2 cellular contexts compared by ENCODE assay signal in the genomic region with DNA sequence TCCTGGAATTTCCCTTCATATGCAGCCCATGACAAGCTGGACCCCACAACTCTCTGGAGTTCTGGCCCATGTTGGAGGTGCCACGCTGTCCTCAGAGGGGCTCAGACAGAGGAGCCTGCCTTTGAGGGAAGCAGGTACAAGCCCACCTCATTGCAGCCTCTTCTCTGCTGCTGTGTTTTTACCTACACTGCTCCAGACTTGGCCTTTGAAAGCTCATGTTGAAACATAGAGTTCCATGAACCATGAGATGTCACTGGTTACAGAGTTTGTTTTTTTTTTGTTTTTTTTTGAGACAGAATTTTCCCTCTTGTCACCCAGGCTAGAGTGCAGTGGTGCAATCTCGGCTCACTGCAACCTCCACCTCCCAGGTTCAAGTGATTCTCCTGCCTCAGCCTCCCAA.
TF ChIP-seq lines count a peak whose summit lies in the region.

No MANE protein-coding gene starts in this region.

TF ChIP-seq in GM23338, 12 proteins besides CTCF, POLR2A, EP300 and RAD21:
- TF ChIP-seq, protein P1, sequence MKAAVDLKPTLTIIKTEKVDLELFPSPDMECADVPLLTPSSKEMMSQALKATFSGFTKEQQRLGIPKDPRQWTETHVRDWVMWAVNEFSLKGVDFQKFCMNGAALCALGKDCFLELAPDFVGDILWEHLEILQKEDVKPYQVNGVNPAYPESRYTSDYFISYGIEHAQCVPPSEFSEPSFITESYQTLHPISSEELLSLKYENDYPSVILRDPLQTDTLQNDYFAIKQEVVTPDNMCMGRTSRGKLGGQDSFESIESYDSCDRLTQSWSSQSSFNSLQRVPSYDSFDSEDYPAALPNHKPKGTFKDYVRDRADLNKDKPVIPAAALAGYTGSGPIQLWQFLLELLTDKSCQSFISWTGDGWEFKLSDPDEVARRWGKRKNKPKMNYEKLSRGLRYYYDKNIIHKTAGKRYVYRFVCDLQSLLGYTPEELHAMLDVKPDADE (IDR thresholded peaks at IDR 0.05) = no peak
- TF ChIP-seq POLR2AphosphoS5 (IDR thresholded peaks at IDR 0.05; ENCODE audit: low read depth) (no peak), ZNF331 (CRISPR knock-in tag; IDR thresholded peaks at IDR 0.05; ENCODE audit: low read depth) (no peak), EZH2phosphoT487 (IDR thresholded peaks at IDR 0.05; ENCODE audit: unreplicated experiment) (no peak)
- TF ChIP-seq, protein P2, sequence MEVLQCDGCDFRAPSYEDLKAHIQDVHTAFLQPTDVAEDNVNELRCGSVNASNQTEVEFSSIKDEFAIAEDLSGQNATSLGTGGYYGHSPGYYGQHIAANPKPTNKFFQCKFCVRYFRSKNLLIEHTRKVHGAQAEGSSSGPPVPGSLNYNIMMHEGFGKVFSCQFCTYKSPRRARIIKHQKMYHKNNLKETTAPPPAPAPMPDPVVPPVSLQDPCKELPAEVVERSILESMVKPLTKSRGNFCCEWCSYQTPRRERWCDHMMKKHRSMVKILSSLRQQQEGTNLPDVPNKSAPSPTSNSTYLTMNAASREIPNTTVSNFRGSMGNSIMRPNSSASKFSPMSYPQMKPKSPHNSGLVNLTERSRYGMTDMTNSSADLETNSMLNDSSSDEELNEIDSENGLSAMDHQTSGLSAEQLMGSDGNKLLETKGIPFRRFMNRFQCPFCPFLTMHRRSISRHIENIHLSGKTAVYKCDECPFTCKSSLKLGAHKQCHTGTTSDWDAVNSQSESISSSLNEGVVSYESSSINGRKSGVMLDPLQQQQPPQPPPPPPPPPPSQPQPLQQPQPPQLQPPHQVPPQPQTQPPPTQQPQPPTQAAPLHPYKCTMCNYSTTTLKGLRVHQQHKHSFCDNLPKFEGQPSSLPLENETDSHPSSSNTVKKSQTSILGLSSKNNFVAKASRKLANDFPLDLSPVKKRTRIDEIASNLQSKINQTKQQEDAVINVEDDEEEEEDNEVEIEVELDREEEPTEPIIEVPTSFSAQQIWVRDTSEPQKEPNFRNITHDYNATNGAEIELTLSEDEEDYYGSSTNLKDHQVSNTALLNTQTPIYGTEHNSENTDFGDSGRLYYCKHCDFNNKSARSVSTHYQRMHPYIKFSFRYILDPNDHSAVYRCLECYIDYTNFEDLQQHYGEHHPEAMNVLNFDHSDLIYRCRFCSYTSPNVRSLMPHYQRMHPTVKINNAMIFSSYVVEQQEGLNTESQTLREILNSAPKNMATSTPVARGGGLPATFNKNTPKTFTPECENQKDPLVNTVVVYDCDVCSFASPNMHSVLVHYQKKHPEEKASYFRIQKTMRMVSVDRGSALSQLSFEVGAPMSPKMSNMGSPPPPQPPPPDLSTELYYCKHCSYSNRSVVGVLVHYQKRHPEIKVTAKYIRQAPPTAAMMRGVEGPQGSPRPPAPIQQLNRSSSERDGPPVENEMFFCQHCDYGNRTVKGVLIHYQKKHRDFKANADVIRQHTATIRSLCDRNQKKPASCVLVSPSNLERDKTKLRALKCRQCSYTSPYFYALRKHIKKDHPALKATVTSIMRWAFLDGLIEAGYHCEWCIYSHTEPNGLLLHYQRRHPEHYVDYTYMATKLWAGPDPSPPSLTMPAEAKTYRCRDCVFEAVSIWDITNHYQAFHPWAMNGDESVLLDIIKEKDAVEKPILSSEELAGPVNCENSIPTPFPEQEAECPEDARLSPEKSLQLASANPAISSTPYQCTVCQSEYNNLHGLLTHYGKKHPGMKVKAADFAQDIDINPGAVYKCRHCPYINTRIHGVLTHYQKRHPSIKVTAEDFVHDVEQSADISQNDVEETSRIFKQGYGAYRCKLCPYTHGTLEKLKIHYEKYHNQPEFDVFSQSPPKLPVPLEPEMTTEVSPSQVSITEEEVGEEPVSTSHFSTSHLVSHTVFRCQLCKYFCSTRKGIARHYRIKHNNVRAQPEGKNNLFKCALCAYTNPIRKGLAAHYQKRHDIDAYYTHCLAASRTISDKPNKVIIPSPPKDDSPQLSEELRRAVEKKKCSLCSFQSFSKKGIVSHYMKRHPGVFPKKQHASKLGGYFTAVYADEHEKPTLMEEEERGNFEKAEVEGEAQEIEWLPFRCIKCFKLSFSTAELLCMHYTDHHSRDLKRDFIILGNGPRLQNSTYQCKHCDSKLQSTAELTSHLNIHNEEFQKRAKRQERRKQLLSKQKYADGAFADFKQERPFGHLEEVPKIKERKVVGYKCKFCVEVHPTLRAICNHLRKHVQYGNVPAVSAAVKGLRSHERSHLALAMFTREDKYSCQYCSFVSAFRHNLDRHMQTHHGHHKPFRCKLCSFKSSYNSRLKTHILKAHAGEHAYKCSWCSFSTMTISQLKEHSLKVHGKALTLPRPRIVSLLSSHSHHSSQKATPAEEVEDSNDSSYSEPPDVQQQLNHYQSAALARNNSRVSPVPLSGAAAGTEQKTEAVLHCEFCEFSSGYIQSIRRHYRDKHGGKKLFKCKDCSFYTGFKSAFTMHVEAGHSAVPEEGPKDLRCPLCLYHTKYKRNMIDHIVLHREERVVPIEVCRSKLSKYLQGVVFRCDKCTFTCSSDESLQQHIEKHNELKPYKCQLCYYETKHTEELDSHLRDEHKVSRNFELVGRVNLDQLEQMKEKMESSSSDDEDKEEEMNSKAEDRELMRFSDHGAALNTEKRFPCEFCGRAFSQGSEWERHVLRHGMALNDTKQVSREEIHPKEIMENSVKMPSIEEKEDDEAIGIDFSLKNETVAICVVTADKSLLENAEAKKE (CRISPR knock-in tag; IDR thresholded peaks at IDR 0.05) = no peak

TF ChIP-seq in GM12878, 131 proteins besides CTCF, POLR2A, EP300 and RAD21:
- TF ChIP-seq, protein P3, sequence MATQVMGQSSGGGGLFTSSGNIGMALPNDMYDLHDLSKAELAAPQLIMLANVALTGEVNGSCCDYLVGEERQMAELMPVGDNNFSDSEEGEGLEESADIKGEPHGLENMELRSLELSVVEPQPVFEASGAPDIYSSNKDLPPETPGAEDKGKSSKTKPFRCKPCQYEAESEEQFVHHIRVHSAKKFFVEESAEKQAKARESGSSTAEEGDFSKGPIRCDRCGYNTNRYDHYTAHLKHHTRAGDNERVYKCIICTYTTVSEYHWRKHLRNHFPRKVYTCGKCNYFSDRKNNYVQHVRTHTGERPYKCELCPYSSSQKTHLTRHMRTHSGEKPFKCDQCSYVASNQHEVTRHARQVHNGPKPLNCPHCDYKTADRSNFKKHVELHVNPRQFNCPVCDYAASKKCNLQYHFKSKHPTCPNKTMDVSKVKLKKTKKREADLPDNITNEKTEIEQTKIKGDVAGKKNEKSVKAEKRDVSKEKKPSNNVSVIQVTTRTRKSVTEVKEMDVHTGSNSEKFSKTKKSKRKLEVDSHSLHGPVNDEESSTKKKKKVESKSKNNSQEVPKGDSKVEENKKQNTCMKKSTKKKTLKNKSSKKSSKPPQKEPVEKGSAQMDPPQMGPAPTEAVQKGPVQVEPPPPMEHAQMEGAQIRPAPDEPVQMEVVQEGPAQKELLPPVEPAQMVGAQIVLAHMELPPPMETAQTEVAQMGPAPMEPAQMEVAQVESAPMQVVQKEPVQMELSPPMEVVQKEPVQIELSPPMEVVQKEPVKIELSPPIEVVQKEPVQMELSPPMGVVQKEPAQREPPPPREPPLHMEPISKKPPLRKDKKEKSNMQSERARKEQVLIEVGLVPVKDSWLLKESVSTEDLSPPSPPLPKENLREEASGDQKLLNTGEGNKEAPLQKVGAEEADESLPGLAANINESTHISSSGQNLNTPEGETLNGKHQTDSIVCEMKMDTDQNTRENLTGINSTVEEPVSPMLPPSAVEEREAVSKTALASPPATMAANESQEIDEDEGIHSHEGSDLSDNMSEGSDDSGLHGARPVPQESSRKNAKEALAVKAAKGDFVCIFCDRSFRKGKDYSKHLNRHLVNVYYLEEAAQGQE (IDR thresholded peaks at IDR 0.05; ENCODE audit: low read depth, low read length) = no peak
- no peak for TF ChIP-seq RBBP5 (conservative IDR thresholded peaks at IDR 0.05)
- TF ChIP-seq ESRRA (IDR thresholded peaks at IDR 0.05; ENCODE audit: low read length) = no peak
- TF ChIP-seq CBX3 (IDR thresholded peaks at IDR 0.05; ENCODE audit: borderline replicate concordance, low read depth) = no peak
- no peak for TF ChIP-seq DPF2 (IDR thresholded peaks at IDR 0.05)
- TF ChIP-seq POU2F2 (IDR thresholded peaks at IDR 0.05; ENCODE audit: borderline replicate concordance, low read depth, low read length) = no peak
- TF ChIP-seq, protein P4, sequence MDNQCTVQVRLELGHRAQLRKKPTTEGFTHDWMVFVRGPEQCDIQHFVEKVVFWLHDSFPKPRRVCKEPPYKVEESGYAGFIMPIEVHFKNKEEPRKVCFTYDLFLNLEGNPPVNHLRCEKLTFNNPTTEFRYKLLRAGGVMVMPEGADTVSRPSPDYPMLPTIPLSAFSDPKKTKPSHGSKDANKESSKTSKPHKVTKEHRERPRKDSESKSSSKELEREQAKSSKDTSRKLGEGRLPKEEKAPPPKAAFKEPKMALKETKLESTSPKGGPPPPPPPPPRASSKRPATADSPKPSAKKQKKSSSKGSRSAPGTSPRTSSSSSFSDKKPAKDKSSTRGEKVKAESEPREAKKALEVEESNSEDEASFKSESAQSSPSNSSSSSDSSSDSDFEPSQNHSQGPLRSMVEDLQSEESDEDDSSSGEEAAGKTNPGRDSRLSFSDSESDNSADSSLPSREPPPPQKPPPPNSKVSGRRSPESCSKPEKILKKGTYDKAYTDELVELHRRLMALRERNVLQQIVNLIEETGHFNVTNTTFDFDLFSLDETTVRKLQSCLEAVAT (IDR thresholded peaks at IDR 0.05) = no peak
- TF ChIP-seq ZBED1 (IDR thresholded peaks at IDR 0.05; ENCODE audit: borderline replicate concordance) = no peak
- no peak for TF ChIP-seq PAX5 (IDR thresholded peaks at IDR 0.05; ENCODE audit: borderline replicate concordance, low read depth, low read length)
- TF ChIP-seq, protein P5, sequence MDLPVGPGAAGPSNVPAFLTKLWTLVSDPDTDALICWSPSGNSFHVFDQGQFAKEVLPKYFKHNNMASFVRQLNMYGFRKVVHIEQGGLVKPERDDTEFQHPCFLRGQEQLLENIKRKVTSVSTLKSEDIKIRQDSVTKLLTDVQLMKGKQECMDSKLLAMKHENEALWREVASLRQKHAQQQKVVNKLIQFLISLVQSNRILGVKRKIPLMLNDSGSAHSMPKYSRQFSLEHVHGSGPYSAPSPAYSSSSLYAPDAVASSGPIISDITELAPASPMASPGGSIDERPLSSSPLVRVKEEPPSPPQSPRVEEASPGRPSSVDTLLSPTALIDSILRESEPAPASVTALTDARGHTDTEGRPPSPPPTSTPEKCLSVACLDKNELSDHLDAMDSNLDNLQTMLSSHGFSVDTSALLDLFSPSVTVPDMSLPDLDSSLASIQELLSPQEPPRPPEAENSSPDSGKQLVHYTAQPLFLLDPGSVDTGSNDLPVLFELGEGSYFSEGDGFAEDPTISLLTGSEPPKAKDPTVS (IDR thresholded peaks at IDR 0.05; ENCODE audit: low read depth, low read length) = no peak
- TF ChIP-seq KAT2A (conservative IDR thresholded peaks at IDR 0.05; ENCODE audit: control insufficient read depth, low read depth, low read length) = no peak
- no peak for TF ChIP-seq IRF4 (IDR thresholded peaks at IDR 0.05; ENCODE audit: low read depth, low read length)
- no peak for TF ChIP-seq NFIC (IDR thresholded peaks at IDR 0.05; ENCODE audit: low read depth, low read length)
- no peak for TF ChIP-seq SUPT20H (IDR thresholded peaks at IDR 0.05; ENCODE audit: borderline replicate concordance, control insufficient read depth, low read depth, low read length)
- no peak for TF ChIP-seq NR2F1 (conservative IDR thresholded peaks at IDR 0.05)
- TF ChIP-seq ZZZ3 (IDR thresholded peaks at IDR 0.05; ENCODE audit: control insufficient read depth, insufficient read length, low read depth) = no peak
- no peak for TF ChIP-seq SMC3 (IDR thresholded peaks at IDR 0.05; ENCODE audit: borderline replicate concordance, low read length)
- TF ChIP-seq BRCA1 (IDR thresholded peaks at IDR 0.05; ENCODE audit: low read depth, low read length) = no peak
- no peak for TF ChIP-seq BMI1 (IDR thresholded peaks at IDR 0.05; ENCODE audit: borderline replicate concordance)
